16 cellular contexts compared by ENCODE assay signal in genomic region chr10:72164617-72165016, GRCh38. TPM values are rescaled to one million over a fixed set of nuclear protein-coding genes. Genes with fewer than 3 reads are reported as not detected.
DNase-seq lines count a peak whose midpoint lies in the region; ATAC-seq, FAIRE-seq and TF ChIP-seq lines count a peak whose summit lies in the region.
"Had no signal": no experiment of that assay in that cellular context is flagged by ENCODE, and none has a peak within 500 bp of the region (broad histone marks: within the 10 kb centered on the region; RNA-seq: fewer than 3 reads in every experiment).

No MANE protein-coding gene starts in this region.

- H2AFZ ChIP-seq in OCI-LY1 (ENCODE audit: low read length) = no peak overlapping the region

- H3K9me2 ChIP-seq in OCI-LY1 (ENCODE audit: low read depth, low read length) = no peaks in the 10 kb centered on the region

- no peak for ATAC-seq in HG03521 (IDR thresholded peaks at IDR 0.05; ENCODE audit: unreplicated experiment)
- ATAC-seq in HG02642 (IDR thresholded peaks at IDR 0.05; ENCODE audit: poor library complexity, unreplicated experiment) = no peak
- ATAC-seq in GM19397 (IDR thresholded peaks at IDR 0.05; ENCODE audit: unreplicated experiment) = no peak

- H3K27me3 ChIP-seq in A673 (replicated peaks; ENCODE audit: insufficient read depth, low read depth, low read length, poor library complexity) (no peaks in the 10 kb centered on the region), OCI-LY1 (ENCODE audit: insufficient read depth, low read length) (no peaks in the 10 kb centered on the region)
- H3K27me3 ChIP-seq: BLaER1, colonic mucosa, Peyer's patch had no signal

- H3K4me3 ChIP-seq in A673 (ENCODE audit: low read depth, low read length, poor library complexity, severe bottlenecking) (no peak overlapping the region), OCI-LY1 (ENCODE audit: low read depth, low read length, poor library complexity, severe bottlenecking) (no peak overlapping the region)
- H3K4me3 ChIP-seq: BLaER1, colonic mucosa, Peyer's patch had no signal

- H3K79me2 ChIP-seq in OCI-LY1 (ENCODE audit: insufficient read depth, low read length) = no peaks in the 10 kb centered on the region

- no peaks in the 10 kb centered on the region for H4K20me1 ChIP-seq in OCI-LY1 (ENCODE audit: insufficient read depth, low read length)
- H4K20me1 ChIP-seq: BLaER1 had no signal

- BruUV-seq in A673 (replicated peaks; lab: Mats Ljungman, UMichigan) = no TSS peak

- H3F3A ChIP-seq in OCI-LY1 (ENCODE audit: insufficient read depth, low read length) = no peaks in the 10 kb centered on the region

- no peaks in the 10 kb centered on the region for H3K36me3 ChIP-seq in A673 (ENCODE audit: insufficient read depth, low read length, poor library complexity, severe bottlenecking)
- peaks cover 17% of the 10 kb centered on the region; the same call in 1 of the 2 replicates for H3K36me3 ChIP-seq in OCI-LY1 (ENCODE audit: insufficient read depth, low read length)
- H3K36me3 ChIP-seq: colonic mucosa had no signal

- no peak overlapping the region for H3K9ac ChIP-seq in OCI-LY1 (ENCODE audit: low read length)
- H3K9ac ChIP-seq: BLaER1 had no signal

- no peak overlapping the region for H3K4me2 ChIP-seq in OCI-LY1 (ENCODE audit: low read length)
- H3K4me2 ChIP-seq: BLaER1 had no signal

- intact Hi-C loops in A673 (cut with micrococcal nuclease; ENCODE audit: unreplicated experiment) = no loop called here

- CTCF ChIA-PET in A673 (lab: Charles Lee) = no interaction called here

- POLR2A ChIA-PET in A673 (lab: Charles Lee; ENCODE audit: low non-redundant PET) = no interaction called here

- H3K4me1 ChIP-seq in A673 (ENCODE audit: insufficient read depth, low read length, poor library complexity, severe bottlenecking) (peaks cover under 1% of the 10 kb centered on the region), OCI-LY1 (ENCODE audit: insufficient read depth, low read length, severe bottlenecking) (no peaks in the 10 kb centered on the region)
- H3K4me1 ChIP-seq: BLaER1, colonic mucosa, Peyer's patch had no signal

- H3K9me3 ChIP-seq in A673 (ENCODE audit: low read depth, low read length, poor library complexity, severe bottlenecking) (no peaks in the 10 kb centered on the region), OCI-LY1 (ENCODE audit: low read length) (no peaks in the 10 kb centered on the region)
- H3K9me3 ChIP-seq: BLaER1, colonic mucosa, Peyer's patch had no signal

- DNase-seq in A673 (ENCODE audit: low spot score) (no peak), GM19239 (ENCODE audit: insufficient read length, low spot score) (no peak), fibroblast of gingiva (ENCODE audit: low read depth) (peak; percentile 75), NCI-H1694 treated with DMSO at 0.1 percent for 48 hours (lab: John Stamatoyannopoulos, UW) (no peak)
- DNase-seq: activated CD4-positive, CD25-positive, alpha-beta regulatory T cell; activated effector memory CD4-positive, alpha-beta T cell treated with Interleukin-2 at 50 U/mL for 16 hours; colonic mucosa; left ventricle myocardium superior; NCI-H2029; Peyer's patch; posterior cingulate gyrus had no signal

- peak; percentile 21 for FAIRE-seq in GM19239 (lab: Jason Lieb, UNC)

- H3K27ac ChIP-seq in A673 (ENCODE audit: low read depth, low read length, poor library complexity, severe bottlenecking) (no peak overlapping the region), OCI-LY1 (ENCODE audit: low read depth, low read length, poor library complexity, severe bottlenecking) (no peak overlapping the region)
- H3K27ac ChIP-seq: BLaER1, colonic mucosa, Peyer's patch had no signal

- TF ChIP-seq CTCF in A673 (conservative IDR thresholded peaks at IDR 0.05; ENCODE audit: low read depth, low read length) = 0 out of 2 replicates have a peak, but pooled peaks have one; percentile 13
- TF ChIP-seq CTCF in OCI-LY1 (IDR thresholded peaks at IDR 0.05; ENCODE audit: low read length) = peak; percentile 24; the same call in 1 of the 2 replicates

RNA-seq across cellular contexts. Expression of gene ANAPC16, which starts 51.2 kb away (rescaled TPM):
- 57.6 and 62.5 TPM in 2 replicates for total RNA-seq in A673 (2021)

RNA-seq across cellular contexts. Expression of gene ASCC1, which starts 51.5 kb away (rescaled TPM):
- 40.2 and 43.1 TPM in 2 replicates for total RNA-seq in A673 (2021)
